Comparison of ENCODE assay signal across 12 cellular contexts in the genomic region with DNA sequence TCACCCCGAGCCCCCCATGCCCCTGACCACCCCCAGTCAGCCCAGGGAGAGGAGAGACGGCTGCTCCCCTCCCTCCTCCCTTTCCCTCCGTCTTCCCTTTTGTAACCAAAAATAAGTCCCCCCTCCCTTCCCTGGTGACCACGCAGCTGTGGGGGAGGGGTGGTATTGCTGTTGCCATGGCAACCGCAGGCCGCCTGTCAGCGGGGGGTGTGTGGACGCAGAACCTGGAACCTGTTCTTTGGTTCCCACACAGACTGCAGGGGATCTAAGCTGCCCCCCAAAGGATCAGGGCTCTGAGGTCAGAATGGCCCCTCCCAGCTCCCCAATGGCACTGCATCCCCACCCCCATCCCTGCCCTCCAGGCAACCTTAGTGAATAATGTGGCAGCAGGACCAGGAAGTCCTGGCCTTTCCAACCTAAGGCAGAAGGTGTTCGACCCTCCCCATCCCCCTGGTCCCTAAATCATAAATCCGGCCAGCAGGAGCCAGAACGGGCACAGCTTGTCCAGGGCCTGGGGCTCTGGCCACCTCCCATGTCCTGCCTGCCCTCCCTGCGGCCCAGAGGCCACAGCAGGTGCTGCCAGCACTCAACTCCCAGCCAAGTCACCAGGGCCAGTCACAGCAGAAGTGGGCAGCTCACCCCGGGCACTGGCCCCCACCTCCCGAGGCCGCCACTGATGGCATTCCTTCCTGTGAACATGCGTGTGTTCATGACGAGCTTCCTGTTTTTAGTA. TPM values are rescaled to one million over a fixed set of nuclear protein-coding genes. Genes with fewer than 3 reads are reported as not detected.
A peak's percentile ranks its signal among the peaks of the same experiment; 100 is the strongest.
DNase-seq lines count a peak whose midpoint lies in the region; ATAC-seq lines count a peak whose summit lies in the region.
"Had no signal": no experiment of that assay in that cellular context is flagged by ENCODE, and none has a peak within 500 bp of the region (broad histone marks: within the 10 kb centered on the region; RNA-seq: fewer than 3 reads in every experiment).

No MANE protein-coding gene starts in this region.

- CTCF ChIA-PET in CD4-positive, alpha-beta memory T cell (lab: Charles Lee; ENCODE audit: partially characterized antibody), result interaction anchor here (0.5 kb wide), 1 partner anchor 475 kb away, joined by 3 read pairs; no protein-coding TSS in a partner anchor
- CTCF ChIA-PET in activated naive CD4-positive, alpha-beta T cell treated with anti-CD3 and anti-CD28 coated beads, Interleukin-2, amount 10 ng/mL, durations not matched to agents 7 days and 5 days (lab: Charles Lee), result no interaction called here

- H3K4me1 ChIP-seq in CD4-positive, alpha-beta memory T cell (ENCODE audit: insufficient read depth, low read length), result peaks cover 10% of the 10 kb centered on the region

- H3K4me3 Mint-ChIP-seq in naive B cell, result no peak overlapping the region
- no peak overlapping the region for H3K4me3 Mint-ChIP-seq in CD4-positive, alpha-beta memory T cell
- no peak overlapping the region for H3K4me3 Mint-ChIP-seq in activated naive CD4-positive, alpha-beta T cell treated with anti-CD3 and anti-CD28 coated beads, Interleukin-2, amount 10 ng/mL, durations not matched to agents 7 days and 5 days
- H3K4me3 Mint-ChIP-seq: activated T-helper 17 cell treated with anti-CD3 and anti-CD28 coated beads, Interleukin-2, amount 50 U/mL, for 72 hours had no signal

- H3K4me3 ChIP-seq in CD4-positive, alpha-beta memory T cell (ENCODE audit: low read length in 2 of 2), result no peak overlapping the region

- H3K9me3 Mint-ChIP-seq in naive B cell, result no peaks in the 10 kb centered on the region
- no peaks in the 10 kb centered on the region for H3K9me3 Mint-ChIP-seq in CD4-positive, alpha-beta memory T cell
- H3K9me3 Mint-ChIP-seq in activated naive CD4-positive, alpha-beta T cell treated with anti-CD3 and anti-CD28 coated beads, Interleukin-2, amount 10 ng/mL, durations not matched to agents 7 days and 5 days, result no peaks in the 10 kb centered on the region
- H3K9me3 Mint-ChIP-seq: activated T-helper 17 cell treated with anti-CD3 and anti-CD28 coated beads, Interleukin-2, amount 50 U/mL, for 72 hours had no signal

- ATAC-seq in naive B cell (ENCODE audit: low read depth in 2 of 2) (peak; percentile 30 to 37), GM21529 (IDR thresholded peaks at IDR 0.05; ENCODE audit: unreplicated experiment) (no peak)
- ATAC-seq: activated T-helper 17 cell treated with anti-CD3 and anti-CD28 coated beads, Interleukin-2, amount 50 U/mL, for 72 hours had no signal

- H3K9me3 ChIP-seq in CD4-positive, alpha-beta memory T cell (ENCODE audit: control insufficient read depth in 1 of 2, low read length in 2 of 2), result no peaks in the 10 kb centered on the region

- intact Hi-C loops in CD4-positive, alpha-beta memory T cell (cut with micrococcal nuclease), result no loop called here

- H3K36me3 Mint-ChIP-seq in naive B cell, result no peaks in the 10 kb centered on the region
- H3K36me3 Mint-ChIP-seq in CD4-positive, alpha-beta memory T cell, result no peaks in the 10 kb centered on the region
- H3K36me3 Mint-ChIP-seq in activated naive CD4-positive, alpha-beta T cell treated with anti-CD3 and anti-CD28 coated beads, Interleukin-2, amount 10 ng/mL, durations not matched to agents 7 days and 5 days, result no peaks in the 10 kb centered on the region

- POLR2A ChIA-PET in CD4-positive, alpha-beta memory T cell (lab: Charles Lee; ENCODE audit: partially characterized antibody), result interaction anchor here (0.6 kb wide), 1 partner anchor 272 kb away, joined by 4 read pairs; no protein-coding TSS in a partner anchor

- H3K4me1 Mint-ChIP-seq in naive B cell, result peaks cover 12 to 20% (median 18%) of the 10 kb centered on the region in 3 donors
- H3K4me1 Mint-ChIP-seq in CD4-positive, alpha-beta memory T cell, result peaks cover 6 to 20% (median 11%) of the 10 kb centered on the region in 4 donors
- H3K4me1 Mint-ChIP-seq in activated naive CD4-positive, alpha-beta T cell treated with anti-CD3 and anti-CD28 coated beads, Interleukin-2, amount 10 ng/mL, durations not matched to agents 7 days and 5 days, result peaks cover 20% of the 10 kb centered on the region

- peak overlapping the region in 2 of 6 donors; percentile 37 to 40 for H3K27ac Mint-ChIP-seq in naive B cell
- H3K27ac Mint-ChIP-seq in CD4-positive, alpha-beta memory T cell, result no peak overlapping the region
- H3K27ac Mint-ChIP-seq in activated naive CD4-positive, alpha-beta T cell treated with anti-CD3 and anti-CD28 coated beads, Interleukin-2, amount 10 ng/mL, durations not matched to agents 7 days and 5 days, result no peak overlapping the region

- no peak overlapping the region for H3K27ac ChIP-seq in CD4-positive, alpha-beta memory T cell (ENCODE audit: low read depth, low read length)

- DNase-seq in CD1c-positive myeloid dendritic cell (ENCODE audit: extremely low spot score) (peak; percentile 59), HuH-7.5 (ENCODE audit: low spot score) (peak; percentile 67), dermis blood vessel endothelial cell (peak; percentile 76), naive B cell (no peak), NCI-H510A treated with DMSO at 0.1 percent for 48 hours (lab: John Stamatoyannopoulos, UW) (no peak)
- no peak for DNase-seq in CD4-positive, alpha-beta memory T cell
- DNase-seq in activated naive CD4-positive, alpha-beta T cell treated with anti-CD3 and anti-CD28 coated beads, Interleukin-2, amount 10 ng/mL, durations not matched to agents 7 days and 5 days, result no peak
- DNase-seq: NCI-H446 treated with DMSO at 0.1 percent for 48 hours had no signal

- H3K27me3 ChIP-seq in CD4-positive, alpha-beta memory T cell (ENCODE audit: insufficient read depth, low read length), result no peaks in the 10 kb centered on the region

- H3K27me3 Mint-ChIP-seq in naive B cell, result peaks cover 5 to 70% (median 70%) of the 10 kb centered on the region in 3 donors
- peaks cover 8 to 9% of the 10 kb centered on the region in 2 donors for H3K27me3 Mint-ChIP-seq in CD4-positive, alpha-beta memory T cell
- H3K27me3 Mint-ChIP-seq in activated naive CD4-positive, alpha-beta T cell treated with anti-CD3 and anti-CD28 coated beads, Interleukin-2, amount 10 ng/mL, durations not matched to agents 7 days and 5 days, result peaks cover 67% of the 10 kb centered on the region

- H3K36me3 ChIP-seq in CD4-positive, alpha-beta memory T cell (ENCODE audit: insufficient read depth, low read length), result no peaks in the 10 kb centered on the region

RNA-seq across cellular contexts. Expression of gene CA4, which starts 12.0 kb away (rescaled TPM):
- total RNA-seq in dermis blood vessel endothelial cell, result 3.2 and 4.0 TPM in 2 replicates
- not detected for polyA plus RNA-seq in naive B cell (ENCODE audit: low read depth in 6 of 6)
- not detected for total RNA-seq in CD4-positive, alpha-beta memory T cell
- not detected for polyA plus RNA-seq in CD4-positive, alpha-beta memory T cell
- total RNA-seq: activated T-helper 17 cell treated with anti-CD3 and anti-CD28 coated beads, Interleukin-2, amount 50 U/mL, for 72 hours; HT1080; T-helper 2 cell treated with Interferon-gamma antibody and Interleukin-4, amounts not matched to agents 100 ng/mL and 5 ng/mL, for 36 hours had no signal

Comparison
In these comparisons a context has a peak if more than half of its experiments do, and no peak if none do; other contexts are left out.
1. DNase-seq: peak in CD1c-positive myeloid dendritic cell (single experiment), HuH-7.5 (single experiment) and dermis blood vessel endothelial cell (single experiment); none in naive B cell (single experiment), CD4-positive, alpha-beta memory T cell (0 of 5), NCI-H510A treated with DMSO at 0.1 percent for 48 hours (single experiment) and activated naive CD4-positive, alpha-beta T cell treated with anti-CD3 and anti-CD28 coated beads, Interleukin-2, amount 10 ng/mL, durations not matched to agents 7 days and 5 days (single experiment).